ENCODE assay signal across 1 cellular context in the genomic region with DNA sequence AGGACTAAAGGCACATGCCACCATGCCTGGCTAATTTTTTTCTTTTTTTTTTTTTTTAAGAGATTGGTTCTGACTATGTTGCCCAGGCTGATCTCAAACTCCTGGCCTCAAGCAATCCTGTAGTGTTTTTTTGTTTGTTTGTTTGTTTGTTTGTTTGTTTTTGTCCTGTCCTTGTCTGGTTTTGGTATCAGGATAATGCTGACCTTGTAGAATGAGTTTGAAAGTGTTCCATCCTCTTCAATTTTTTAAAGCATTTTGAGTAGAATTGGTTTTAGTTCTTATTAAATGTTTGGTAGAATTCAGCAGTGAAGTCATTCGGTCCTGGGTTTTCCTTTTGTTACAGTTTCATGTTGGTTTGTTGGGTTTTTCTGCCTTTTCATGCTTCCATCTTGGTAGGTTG.
A peak's percentile ranks its signal among the peaks of the same experiment; 100 is the strongest.
TF ChIP-seq lines count a peak whose summit lies in the region.

No MANE protein-coding gene starts in this region.

TF ChIP-seq in HepG2, 621 proteins besides CTCF, POLR2A, EP300 and RAD21 (continued from another document):
- TF ChIP-seq MAFK (conservative IDR thresholded peaks at IDR 0.05 in 1 of 2, IDR thresholded peaks at IDR 0.05 in 1 of 2; ENCODE audit: low read length in 2 of 2) (peak; percentile 20 to 74; a peak in 2 of 4 replicates), SETDB1 (CRISPR knock-in tag; IDR thresholded peaks at IDR 0.05; ENCODE audit: borderline replicate concordance) (no peak)
- TF ChIP-seq, protein P1, sequence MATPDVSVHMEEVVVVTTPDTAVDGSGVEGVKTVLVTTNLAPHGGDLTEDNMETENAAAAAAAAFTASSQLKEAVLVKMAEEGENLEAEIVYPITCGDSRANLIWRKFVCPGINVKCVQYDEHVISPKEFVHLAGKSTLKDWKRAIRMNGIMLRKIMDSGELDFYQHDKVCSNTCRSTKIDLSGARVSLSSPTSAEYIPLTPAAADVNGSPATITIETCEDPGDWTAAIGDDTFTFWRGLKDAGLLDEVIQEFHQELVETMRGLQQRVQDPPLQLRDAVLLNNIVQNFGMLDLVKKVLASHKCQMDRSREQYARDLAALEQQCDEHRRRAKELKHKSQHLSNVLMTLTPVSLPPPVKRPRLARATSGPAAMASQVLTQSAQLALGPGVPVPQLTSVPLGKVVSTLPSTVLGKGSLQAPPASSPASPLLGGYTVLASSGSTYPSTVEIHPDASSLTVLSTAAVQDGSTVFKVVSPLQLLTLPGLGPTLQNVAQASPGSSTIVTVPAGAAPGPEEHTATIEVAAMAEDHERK (CRISPR knock-in tag; IDR thresholded peaks at IDR 0.05; ENCODE audit: low read depth) = no peak
- TF ChIP-seq, protein P2, sequence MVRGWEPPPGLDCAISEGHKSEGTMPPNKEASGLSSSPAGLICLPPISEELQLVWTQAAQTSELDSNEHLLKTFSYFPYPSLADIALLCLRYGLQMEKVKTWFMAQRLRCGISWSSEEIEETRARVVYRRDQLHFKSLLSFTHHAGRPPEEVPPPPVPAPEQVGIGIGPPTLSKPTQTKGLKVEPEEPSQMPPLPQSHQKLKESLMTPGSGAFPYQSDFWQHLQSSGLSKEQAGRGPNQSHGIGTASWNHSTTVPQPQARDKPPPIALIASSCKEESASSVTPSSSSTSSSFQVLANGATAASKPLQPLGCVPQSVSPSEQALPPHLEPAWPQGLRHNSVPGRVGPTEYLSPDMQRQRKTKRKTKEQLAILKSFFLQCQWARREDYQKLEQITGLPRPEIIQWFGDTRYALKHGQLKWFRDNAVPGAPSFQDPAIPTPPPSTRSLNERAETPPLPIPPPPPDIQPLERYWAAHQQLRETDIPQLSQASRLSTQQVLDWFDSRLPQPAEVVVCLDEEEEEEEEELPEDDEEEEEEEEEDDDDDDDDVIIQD (CRISPR knock-in tag; IDR thresholded peaks at IDR 0.05; ENCODE audit: low read depth) = no peak
- TF ChIP-seq, protein P3, sequence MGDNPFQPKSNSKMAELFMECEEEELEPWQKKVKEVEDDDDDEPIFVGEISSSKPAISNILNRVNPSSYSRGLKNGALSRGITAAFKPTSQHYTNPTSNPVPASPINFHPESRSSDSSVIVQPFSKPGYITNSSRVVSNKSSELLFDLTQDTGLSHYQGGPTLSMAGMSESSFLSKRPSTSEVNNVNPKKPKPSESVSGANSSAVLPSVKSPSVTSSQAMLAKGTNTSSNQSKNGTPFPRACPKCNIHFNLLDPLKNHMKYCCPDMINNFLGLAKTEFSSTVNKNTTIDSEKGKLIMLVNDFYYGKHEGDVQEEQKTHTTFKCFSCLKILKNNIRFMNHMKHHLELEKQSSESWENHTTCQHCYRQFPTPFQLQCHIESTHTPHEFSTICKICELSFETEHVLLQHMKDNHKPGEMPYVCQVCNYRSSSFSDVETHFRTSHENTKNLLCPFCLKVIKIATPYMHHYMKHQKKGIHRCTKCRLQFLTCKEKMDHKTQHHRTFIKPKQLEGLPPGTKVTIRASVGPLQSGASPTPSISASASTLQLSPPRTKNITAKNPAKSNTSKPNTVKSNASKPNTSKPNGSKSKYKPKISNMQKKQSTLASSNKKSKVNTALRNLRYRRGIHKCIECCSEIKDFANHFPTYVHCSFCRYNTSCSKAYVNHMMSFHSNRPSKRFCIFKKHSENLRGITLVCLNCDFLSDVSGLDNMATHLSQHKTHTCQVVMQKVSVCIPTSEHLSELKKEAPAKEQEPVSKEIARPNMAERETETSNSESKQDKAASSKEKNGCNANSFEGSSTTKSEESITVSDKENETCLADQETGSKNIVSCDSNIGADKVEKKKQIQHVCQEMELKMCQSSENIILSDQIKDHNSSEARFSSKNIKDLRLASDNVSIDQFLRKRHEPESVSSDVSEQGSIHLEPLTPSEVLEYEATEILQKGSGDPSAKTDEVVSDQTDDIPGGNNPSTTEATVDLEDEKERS (CRISPR knock-in tag; IDR thresholded peaks at IDR 0.05) = no peak
- TF ChIP-seq, protein P4, sequence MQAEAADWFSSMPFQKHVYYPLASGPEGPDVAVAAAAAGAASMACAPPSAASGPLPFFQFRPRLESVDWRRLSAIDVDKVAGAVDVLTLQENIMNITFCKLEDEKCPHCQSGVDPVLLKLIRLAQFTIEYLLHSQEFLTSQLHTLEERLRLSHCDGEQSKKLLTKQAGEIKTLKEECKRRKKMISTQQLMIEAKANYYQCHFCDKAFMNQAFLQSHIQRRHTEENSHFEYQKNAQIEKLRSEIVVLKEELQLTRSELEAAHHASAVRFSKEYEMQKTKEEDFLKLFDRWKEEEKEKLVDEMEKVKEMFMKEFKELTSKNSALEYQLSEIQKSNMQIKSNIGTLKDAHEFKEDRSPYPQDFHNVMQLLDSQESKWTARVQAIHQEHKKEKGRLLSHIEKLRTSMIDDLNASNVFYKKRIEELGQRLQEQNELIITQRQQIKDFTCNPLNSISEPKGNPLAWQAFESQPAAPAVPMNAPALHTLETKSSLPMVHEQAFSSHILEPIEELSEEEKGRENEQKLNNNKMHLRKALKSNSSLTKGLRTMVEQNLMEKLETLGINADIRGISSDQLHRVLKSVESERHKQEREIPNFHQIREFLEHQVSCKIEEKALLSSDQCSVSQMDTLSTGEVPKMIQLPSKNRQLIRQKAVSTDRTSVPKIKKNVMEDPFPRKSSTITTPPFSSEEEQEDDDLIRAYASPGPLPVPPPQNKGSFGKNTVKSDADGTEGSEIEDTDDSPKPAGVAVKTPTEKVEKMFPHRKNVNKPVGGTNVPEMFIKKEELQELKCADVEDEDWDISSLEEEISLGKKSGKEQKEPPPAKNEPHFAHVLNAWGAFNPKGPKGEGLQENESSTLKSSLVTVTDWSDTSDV (CRISPR knock-in tag; IDR thresholded peaks at IDR 0.05) = no peak
- TF ChIP-seq, protein P5, sequence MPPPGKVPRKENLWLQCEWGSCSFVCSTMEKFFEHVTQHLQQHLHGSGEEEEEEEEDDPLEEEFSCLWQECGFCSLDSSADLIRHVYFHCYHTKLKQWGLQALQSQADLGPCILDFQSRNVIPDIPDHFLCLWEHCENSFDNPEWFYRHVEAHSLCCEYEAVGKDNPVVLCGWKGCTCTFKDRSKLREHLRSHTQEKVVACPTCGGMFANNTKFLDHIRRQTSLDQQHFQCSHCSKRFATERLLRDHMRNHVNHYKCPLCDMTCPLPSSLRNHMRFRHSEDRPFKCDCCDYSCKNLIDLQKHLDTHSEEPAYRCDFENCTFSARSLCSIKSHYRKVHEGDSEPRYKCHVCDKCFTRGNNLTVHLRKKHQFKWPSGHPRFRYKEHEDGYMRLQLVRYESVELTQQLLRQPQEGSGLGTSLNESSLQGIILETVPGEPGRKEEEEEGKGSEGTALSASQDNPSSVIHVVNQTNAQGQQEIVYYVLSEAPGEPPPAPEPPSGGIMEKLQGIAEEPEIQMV (CRISPR knock-in tag; IDR thresholded peaks at IDR 0.05; ENCODE audit: low read depth) = no peak
